ENCODE assay signal across 7 cellular contexts in genomic region chr10:123619067-123619855, GRCh38. TPM values are rescaled to one million over a fixed set of nuclear protein-coding genes. Genes with fewer than 3 reads are reported as not detected.
"Had no signal": no experiment of that assay in that cellular context is flagged by ENCODE, and none has a peak within 500 bp of the region (broad histone marks: within the 10 kb centered on the region; RNA-seq: fewer than 3 reads in every experiment).

No MANE protein-coding gene starts in this region.

- ATAC-seq: HepG2, K562 had no signal

- DNase-seq: IMR-90 had no signal

- H3K27ac ChIP-seq: HL-60 had no signal

- H3K4me1 Mint-ChIP-seq: IgD-negative memory B cell had no signal

- H3K4me3 ChIP-seq: K562 had no signal

- H3K36me3 Mint-ChIP-seq: IgD-negative memory B cell had no signal

- H3K4me3 Mint-ChIP-seq: IgD-negative memory B cell had no signal

RNA-seq across cellular contexts. Expression of gene GPR26, which starts 46.9 kb away (rescaled TPM):
- total RNA-seq: HepG2, HT-29, HT1080, IMR-90, K562 had no signal
- polyA plus RNA-seq: HepG2, IgD-negative memory B cell, IMR-90, K562 had no signal
